18 cellular contexts compared by ENCODE assay signal in the genomic region with DNA sequence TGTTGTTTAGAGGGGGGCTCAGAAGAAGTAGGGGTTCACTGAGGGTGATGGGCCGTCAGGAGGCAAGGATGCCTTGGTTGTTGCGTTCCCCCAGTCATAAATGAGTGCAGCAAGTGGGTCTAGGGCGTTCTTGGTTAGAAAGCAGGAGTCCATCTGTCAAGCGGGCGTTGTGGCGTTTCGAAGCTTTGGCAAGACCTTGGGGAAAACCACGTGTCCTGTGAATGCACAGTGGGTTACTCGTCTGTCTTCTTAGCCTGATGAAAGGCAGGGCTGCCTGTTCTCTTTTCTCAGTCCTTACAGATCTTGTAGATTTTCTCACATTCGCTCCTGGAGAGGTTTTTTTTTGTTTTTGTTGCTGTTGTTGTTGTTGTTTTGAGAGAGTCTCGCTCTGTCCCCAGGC. TPM values are rescaled to one million over a fixed set of nuclear protein-coding genes. Genes with fewer than 3 reads are reported as not detected.
DNase-seq lines count a peak whose midpoint lies in the region; ATAC-seq and TF ChIP-seq lines count a peak whose summit lies in the region.
"Had no signal": no experiment of that assay in that cellular context is flagged by ENCODE, and none has a peak within 500 bp of the region (broad histone marks: within the 10 kb centered on the region; RNA-seq: fewer than 3 reads in every experiment).

No MANE protein-coding gene starts in this region.

- H3K18ac ChIP-seq in neuronal stem cell (ENCODE audit: low read length): no peak overlapping the region

- peak overlapping the region; percentile 66 for H3K27ac Mint-ChIP-seq in Caco-2 (ENCODE audit: unreplicated experiment)
- peak overlapping the region; percentile 58 for H3K27ac Mint-ChIP-seq in WTC11
- peak overlapping the region; percentile 67 for H3K27ac Mint-ChIP-seq in endodermal cell
- H3K27ac Mint-ChIP-seq: CD8-positive, alpha-beta T cell had no signal

- TF ChIP-seq CTCF in Caco-2 (IDR thresholded peaks at IDR 0.05; ENCODE audit: insufficient read depth in 1 of 2, low read depth in 1 of 2, low read length in 1 of 2, severe bottlenecking in 1 of 2, unreplicated experiment in 1 of 2) (no peak), WTC11 (IDR thresholded peaks at IDR 0.05) (no peak), endodermal cell (conservative IDR thresholded peaks at IDR 0.05) (no peak), osteoblast (IDR thresholded peaks at IDR 0.05; ENCODE audit: extremely low read depth, low read depth, low read length) (no peak)

- H4K20me1 ChIP-seq in osteoblast (ENCODE audit: insufficient read depth, low read length): peaks cover 29% of the 10 kb centered on the region

- H3K9ac ChIP-seq in endodermal cell (ENCODE audit: extremely low read depth, low read length, poor library complexity, severe bottlenecking) (no peak overlapping the region), neuronal stem cell (ENCODE audit: low read depth, low read length, poor library complexity) (no peak overlapping the region)

- ATAC-seq in WTC11 (no peak), HG03342 (IDR thresholded peaks at IDR 0.05; ENCODE audit: unreplicated experiment) (no peak)
- ATAC-seq: CD8-positive, alpha-beta T cell; Panc1; Right ventricle myocardium inferior had no signal

- H3K27me3 ChIP-seq in Caco-2 (replicated peaks; ENCODE audit: control insufficient read depth, insufficient read depth, low read length) (no peaks in the 10 kb centered on the region), endodermal cell (ENCODE audit: control insufficient read depth, insufficient read depth, low read length, poor library complexity, severe bottlenecking) (no peaks in the 10 kb centered on the region), osteoblast (ENCODE audit: insufficient read depth, low read length) (no peaks in the 10 kb centered on the region), neuronal stem cell (ENCODE audit: control insufficient read depth in 3 of 3, insufficient read depth in 3 of 3, low read depth in 1 of 3, low read length in 3 of 3) (no peaks in the 10 kb centered on the region)
- H3K27me3 ChIP-seq: BE2C had no signal

- H4K91ac ChIP-seq in neuronal stem cell (ENCODE audit: low read depth, low read length, poor library complexity): no peak overlapping the region

- H3K23ac ChIP-seq in neuronal stem cell (ENCODE audit: low read depth, low read length, poor library complexity): no peak overlapping the region

- H3K9me3 ChIP-seq in Caco-2: no peaks in the 10 kb centered on the region
- no peaks in the 10 kb centered on the region for H3K9me3 ChIP-seq in endodermal cell (ENCODE audit: control insufficient read depth, low read length)
- H3K9me3 ChIP-seq in osteoblast (ENCODE audit: low read depth, low read length): no peaks in the 10 kb centered on the region
- peaks cover 0 to 5% of the 10 kb centered on the region in 2 donors for H3K9me3 ChIP-seq in neuronal stem cell (replicated peaks in 1 of 2; ENCODE audit: control insufficient read depth in 2 of 2, insufficient read depth in 1 of 2, low read depth in 1 of 2, low read length in 2 of 2)
- H3K9me3 ChIP-seq: BE2C had no signal

- no peak overlapping the region for H3K4ac ChIP-seq in neuronal stem cell (ENCODE audit: low read length)

- no peak overlapping the region for H3K4me2 ChIP-seq in osteoblast (ENCODE audit: insufficient read depth, low read length)
- no peak overlapping the region for H3K4me2 ChIP-seq in neuronal stem cell (ENCODE audit: insufficient read depth, low read length, poor library complexity, severe bottlenecking)

- POLR2A ChIA-PET in Caco-2 (lab: Charles Lee): no interaction called here
- POLR2A ChIA-PET in WTC11 (lab: Charles Lee): no interaction called here

- no peak overlapping the region for H2BK12ac ChIP-seq in neuronal stem cell (ENCODE audit: low read length)

- H3K4me3 ChIP-seq in Caco-2 (ENCODE audit: low read depth, low read length) (no peak overlapping the region), endodermal cell (ENCODE audit: low read length) (no peak overlapping the region), osteoblast (ENCODE audit: insufficient read depth, low read length) (no peak overlapping the region), neuronal stem cell (ENCODE audit: low read length in 2 of 2) (no peak overlapping the region)
- H3K4me3 ChIP-seq: SK-N-MC had no signal

- H2BK120ac ChIP-seq in neuronal stem cell (ENCODE audit: low read depth, low read length): no peak overlapping the region

- CTCF ChIA-PET in Caco-2 (lab: Charles Lee) (no interaction called here), WTC11 (lab: Charles Lee) (no interaction called here)

- no peak overlapping the region for H2AK5ac ChIP-seq in neuronal stem cell (ENCODE audit: low read depth, low read length)

- H3K27me3 Mint-ChIP-seq in Caco-2 (ENCODE audit: insufficient read depth, unreplicated experiment) (no peaks in the 10 kb centered on the region), WTC11 (ENCODE audit: low read depth) (no peaks in the 10 kb centered on the region), endodermal cell (ENCODE audit: insufficient read depth) (no peaks in the 10 kb centered on the region)

- H3K36me3 Mint-ChIP-seq in Caco-2 (ENCODE audit: insufficient read depth, unreplicated experiment) (peaks cover 34% of the 10 kb centered on the region), WTC11 (peaks cover 49% of the 10 kb centered on the region), endodermal cell (ENCODE audit: low read depth) (peaks cover 67% of the 10 kb centered on the region)

- 84% methylated on average over 8 to 11 of the region's 11 CpGs for WGBS in endodermal cell (ENCODE audit: insufficient coverage in 1 of 2, insufficient read length in 1 of 2), 2 experiments
- WGBS in neuronal stem cell (ENCODE audit: extremely low coverage in 2 of 2, insufficient read length in 2 of 2, insufficient replicate concordance in 1 of 2), 2 donors: no CpG with 5 or more reads among the region's 11 CpGs

- H3K14ac ChIP-seq in neuronal stem cell (ENCODE audit: low read length): no peak overlapping the region

- H3K79me2 ChIP-seq in osteoblast (ENCODE audit: insufficient read depth, low read length): peaks cover 48% of the 10 kb centered on the region

- peaks cover 14% of the 10 kb centered on the region for H3K79me1 ChIP-seq in neuronal stem cell (ENCODE audit: low read depth, low read length)

- H3K4me1 ChIP-seq in Caco-2: peaks cover 7% of the 10 kb centered on the region
- H3K4me1 ChIP-seq in endodermal cell (ENCODE audit: control insufficient read depth, insufficient read depth, low read length): peaks cover 8% of the 10 kb centered on the region
- peaks cover 37% of the 10 kb centered on the region for H3K4me1 ChIP-seq in osteoblast (ENCODE audit: insufficient read depth, low read length)
- H3K4me1 ChIP-seq in neuronal stem cell (ENCODE audit: control insufficient read depth in 2 of 2, insufficient read depth in 1 of 2, low read depth in 1 of 2, low read length in 2 of 2): peaks cover 8 to 31% of the 10 kb centered on the region in 2 donors

- H2BK5ac ChIP-seq in neuronal stem cell (ENCODE audit: low read length): no peak overlapping the region

- DNase-seq in Caco-2 (no peak), WTC11 (ENCODE audit: low spot score) (no peak), endodermal cell (no peak), osteoblast (ENCODE audit: insufficient read length, low spot score, missing footprints) (no peak), neuronal stem cell (ENCODE audit: low spot score) (no peak)
- DNase-seq in activated naive CD4-positive, alpha-beta T cell (lab: John Stamatoyannopoulos, UW): no peak
- DNase-seq: BE2C; CD8-positive, alpha-beta T cell; GF-D8; GOT3; KBM-7; NCI-H1092; NCI-H2081 treated with DMSO at 0.1 percent for 48 hours; NCI-H524 had no signal

- H3K27ac ChIP-seq in endodermal cell (ENCODE audit: low read depth, low read length): no peak overlapping the region
- peak overlapping the region; percentile 19 for H3K27ac ChIP-seq in osteoblast (ENCODE audit: low read depth, low read length)
- no peak overlapping the region for H3K27ac ChIP-seq in neuronal stem cell (replicated peaks; ENCODE audit: low read length)
- H3K27ac ChIP-seq: SK-N-MC had no signal

- H3K4me3 Mint-ChIP-seq in Caco-2 (ENCODE audit: unreplicated experiment): no peak overlapping the region
- H3K4me3 Mint-ChIP-seq in WTC11: no peak overlapping the region
- no peak overlapping the region for H3K4me3 Mint-ChIP-seq in endodermal cell
- H3K4me3 Mint-ChIP-seq: CD8-positive, alpha-beta T cell had no signal

- H3K36me3 ChIP-seq in Caco-2 (ENCODE audit: control insufficient read depth, insufficient read depth, low read length) (no peaks in the 10 kb centered on the region; the same call in 1 of the 2 replicates), endodermal cell (ENCODE audit: control insufficient read depth, insufficient read depth, low read length) (peaks cover 28% of the 10 kb centered on the region), osteoblast (ENCODE audit: insufficient read depth, low read length) (peaks cover 23% of the 10 kb centered on the region), neuronal stem cell (replicated peaks in 1 of 2; ENCODE audit: control insufficient read depth in 2 of 2, insufficient read depth in 2 of 2, low read length in 2 of 2) (peaks cover 21 to 83% of the 10 kb centered on the region in 2 donors)

- H2AFZ ChIP-seq in osteoblast (ENCODE audit: low read length) (no peak overlapping the region), neuronal stem cell (ENCODE audit: low read length) (no peak overlapping the region)

- H3K4me1 Mint-ChIP-seq in Caco-2 (ENCODE audit: low read depth, unreplicated experiment) (peaks cover 31% of the 10 kb centered on the region), WTC11 (peaks cover 56% of the 10 kb centered on the region), endodermal cell (peaks cover 47% of the 10 kb centered on the region)

- no TSS peak for BruUV-seq in Caco-2 (replicated peaks; lab: Mats Ljungman, UMichigan)

- H4K8ac ChIP-seq in neuronal stem cell (ENCODE audit: low read depth, low read length): no peak overlapping the region

- intact Hi-C loops in Caco-2 (cut with micrococcal nuclease; ENCODE audit: unreplicated experiment): no loop called here

- H3K9me3 Mint-ChIP-seq in Caco-2 (ENCODE audit: unreplicated experiment): no peaks in the 10 kb centered on the region
- no peaks in the 10 kb centered on the region for H3K9me3 Mint-ChIP-seq in WTC11
- no peaks in the 10 kb centered on the region for H3K9me3 Mint-ChIP-seq in endodermal cell
- H3K9me3 Mint-ChIP-seq: CD8-positive, alpha-beta T cell had no signal

- H2BK15ac ChIP-seq in neuronal stem cell (ENCODE audit: low read length): no peak overlapping the region

TF ChIP-seq in WTC11, 78 proteins besides CTCF, POLR2A, EP300 and RAD21 (continues in another document):
- TF ChIP-seq TP53 (CRISPR knock-in tag; IDR thresholded peaks at IDR 0.05) (no peak), ESRRA (CRISPR knock-in tag; IDR thresholded peaks at IDR 0.05; ENCODE audit: borderline replicate concordance) (no peak), TCF7 (CRISPR knock-in tag; IDR thresholded peaks at IDR 0.05; ENCODE audit: low read depth) (no peak), ZNF671 (CRISPR knock-in tag; IDR thresholded peaks at IDR 0.05) (no peak), NFE2L1 (CRISPR knock-in tag; IDR thresholded peaks at IDR 0.05) (no peak)

RNA-seq across cellular contexts. Expression of gene ZNF496, which starts 6.3 kb away (rescaled TPM):
- total RNA-seq in Caco-2 (2022): 31.0 and 36.4 TPM in 2 replicates
- 81.5 to 89.0 TPM (median 88.3 TPM) in 3 replicates for total RNA-seq in WTC11 (2021)
- total RNA-seq in endodermal cell: 10 to 100 TPM; 63.5 to 65.6 TPM
- polyA plus RNA-seq in endodermal cell (2013, experiment 1 of 2): 45.9 TPM
- polyA plus RNA-seq in endodermal cell (2013, experiment 2 of 2): 37.8 TPM
- 27.7 and 29.3 TPM in 2 replicates for total RNA-seq in osteoblast
- polyA plus RNA-seq in neuronal stem cell (2013, experiment 1 of 2): 40.1 TPM
- polyA plus RNA-seq in neuronal stem cell (2013, experiment 2 of 2): 38.8 TPM
